9 cellular contexts compared by ENCODE assay signal in genomic region chr1:174114788-174115448, GRCh38. TPM values are rescaled to one million over a fixed set of nuclear protein-coding genes. Genes with fewer than 3 reads are reported as not detected.
DNase-seq lines count a peak whose midpoint lies in the region; ATAC-seq lines count a peak whose summit lies in the region.
"Had no signal": no experiment of that assay in that cellular context is flagged by ENCODE, and none has a peak within 500 bp of the region (broad histone marks: within the 10 kb centered on the region; RNA-seq: fewer than 3 reads in every experiment).

No MANE protein-coding gene starts in this region.

- ATAC-seq in memory B cell (ENCODE audit: low read depth), result peak; percentile 81
- ATAC-seq in GM18873 (IDR thresholded peaks at IDR 0.05; ENCODE audit: low FRiP score, unreplicated experiment), result no peak

- no peaks in the 10 kb centered on the region for H3K27me3 Mint-ChIP-seq in memory B cell

- H3K4me3 Mint-ChIP-seq in memory B cell, result no peak overlapping the region
- H3K4me3 Mint-ChIP-seq: activated naive CD4-positive, alpha-beta T cell treated with anti-CD3 and anti-CD28 coated beads, Interleukin-2, amount 50 U/mL, for 24 hours had no signal

- H3K9me3 Mint-ChIP-seq in memory B cell, result no peaks in the 10 kb centered on the region
- H3K9me3 Mint-ChIP-seq: activated naive CD4-positive, alpha-beta T cell treated with anti-CD3 and anti-CD28 coated beads, Interleukin-2, amount 50 U/mL, for 24 hours had no signal

- DNase-seq in DMS53 treated with DMSO at 0.1 percent for 48 hours (lab: John Stamatoyannopoulos, UW; ENCODE audit: unreplicated experiment) (peak; percentile 81), GM19240 (ENCODE audit: insufficient read length, low spot score) (peak; percentile 7), RPMI7951 (ENCODE audit: low read depth) (peak; percentile 68), dermis microvascular lymphatic vessel endothelial cell (ENCODE audit: low read depth in 2 of 2) (peak; percentile 15 to 28), memory B cell (ENCODE audit: low spot score in 2 of 2) (no peak)
- DNase-seq in Jurkat, Clone E6-1 (ENCODE audit: low read depth, low spot score), result peak; percentile 58
- DNase-seq in effector CD8-positive, alpha-beta T cell (lab: John Stamatoyannopoulos, UW), result no peak

- no peaks in the 10 kb centered on the region for H3K36me3 Mint-ChIP-seq in memory B cell
- H3K36me3 Mint-ChIP-seq: activated naive CD4-positive, alpha-beta T cell treated with anti-CD3 and anti-CD28 coated beads, Interleukin-2, amount 50 U/mL, for 24 hours had no signal

- H3K4me1 Mint-ChIP-seq in memory B cell, result peaks cover 11% of the 10 kb centered on the region
- H3K4me1 Mint-ChIP-seq: activated naive CD4-positive, alpha-beta T cell treated with anti-CD3 and anti-CD28 coated beads, Interleukin-2, amount 50 U/mL, for 24 hours had no signal

- H3K27ac Mint-ChIP-seq in memory B cell, result no peak overlapping the region
- H3K27ac Mint-ChIP-seq: activated naive CD4-positive, alpha-beta T cell treated with anti-CD3 and anti-CD28 coated beads, Interleukin-2, amount 50 U/mL, for 24 hours had no signal

- H3K4me3 ChIP-seq in Jurkat, Clone E6-1 (ENCODE audit: low read length), result no peak overlapping the region

RNA-seq across cellular contexts. Expression of gene RABGAP1L, which starts 44.4 kb away (rescaled TPM):
- 19.1 TPM for polyA plus RNA-seq in Jurkat, Clone E6-1 (2012; ENCODE audit: insufficient read depth, insufficient read length)
- total RNA-seq in RPMI7951 (2014; rRNA removed; shearing (Covaris generic)), result 13.5 and 17.2 TPM in 2 replicates
- 19.3 and 25.4 TPM in 2 replicates for total RNA-seq in dermis microvascular lymphatic vessel endothelial cell

Comparison
In these comparisons a context has a peak if more than half of its experiments do, and no peak if none do; other contexts are left out.
1. DNase-seq: peak in DMS53 treated with DMSO at 0.1 percent for 48 hours (single experiment), GM19240 (single experiment), Jurkat, Clone E6-1 (single experiment), RPMI7951 (single experiment) and dermis microvascular lymphatic vessel endothelial cell (2 of 2); none in memory B cell (0 of 2) and effector CD8-positive, alpha-beta T cell (single experiment).